ENCODE assay signal across 1 cellular context in the genomic region with DNA sequence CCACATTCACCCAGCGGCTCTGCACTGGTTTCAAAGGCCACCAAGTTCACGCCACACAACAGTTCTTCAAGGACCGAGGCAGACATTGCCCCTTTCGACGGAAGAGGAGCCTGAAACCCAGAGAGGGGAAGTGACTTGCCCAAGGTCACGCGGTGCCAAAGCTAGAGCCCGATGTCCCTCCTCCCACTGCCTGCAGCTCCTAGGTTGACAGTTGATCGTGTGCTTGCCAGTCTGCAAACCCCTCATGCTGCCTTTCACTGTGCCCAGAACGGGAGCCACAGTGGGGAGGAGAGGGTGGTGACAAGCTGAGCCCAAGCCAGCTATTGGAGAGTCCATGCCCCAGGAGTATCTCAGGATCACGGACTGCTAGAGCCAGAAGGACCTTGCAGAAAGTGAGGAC.
A peak's percentile ranks its signal among the peaks of the same experiment; 100 is the strongest.
TF ChIP-seq lines count a peak whose summit lies in the region.

No MANE protein-coding gene starts in this region.

TF ChIP-seq in GM12878, 131 proteins besides CTCF, POLR2A, EP300 and RAD21:
- TF ChIP-seq NR2F1 (conservative IDR thresholded peaks at IDR 0.05) = peak; percentile 37; the same call in 1 of the 2 replicates
- TF ChIP-seq SPI1 (IDR thresholded peaks at IDR 0.05; ENCODE audit: borderline replicate concordance, insufficient read depth, low read depth, low read length) = peak; percentile 53; the same call in 1 of the 2 replicates
- no peak for TF ChIP-seq HDAC6 (IDR thresholded peaks at IDR 0.05; ENCODE audit: unreplicated experiment)
- no peak for TF ChIP-seq CHD1 (IDR thresholded peaks at IDR 0.05; ENCODE audit: low read depth, low read length)
